Comparison of ENCODE assay signal across 8 cellular contexts in the genomic region with DNA sequence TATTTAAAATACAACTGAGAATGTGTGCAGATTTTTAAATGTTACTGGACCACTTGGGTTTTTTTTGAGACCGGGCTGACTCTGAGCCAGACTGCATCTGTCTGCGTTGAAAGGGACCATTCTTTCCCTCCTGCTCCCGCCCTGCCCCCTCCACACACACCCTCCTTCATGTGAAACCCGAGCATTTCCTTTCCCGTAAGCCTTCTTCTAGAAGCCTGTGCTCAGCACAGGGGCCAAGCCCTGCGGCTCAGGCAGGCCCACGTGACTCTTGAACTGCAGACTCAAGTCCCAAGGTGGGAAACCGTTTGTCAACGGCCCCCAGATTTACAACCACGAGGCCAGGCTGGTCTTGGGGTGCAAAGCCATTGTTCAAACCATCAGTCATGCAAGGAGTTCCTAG.
DNase-seq lines count a peak whose midpoint lies in the region; ATAC-seq, FAIRE-seq and TF ChIP-seq lines count a peak whose summit lies in the region.

No MANE protein-coding gene starts in this region.

- TF ChIP-seq CTCF in kidney (IDR thresholded peaks at IDR 0.05; ENCODE audit: borderline replicate concordance, extremely low read depth, insufficient read depth): no peak

- H3K4me1 ChIP-seq in kidney (ENCODE audit: control insufficient read depth in 1 of 2, insufficient read depth in 1 of 2, low read depth in 1 of 2, low read length in 2 of 2): no peaks in the 10 kb centered on the region

- no peak overlapping the region for H3K4me3 ChIP-seq in kidney (ENCODE audit: low read length in 2 of 2)

- H3K27ac ChIP-seq in kidney (ENCODE audit: low read depth in 2 of 2, low read length in 2 of 2): no peak overlapping the region

- no peaks in the 10 kb centered on the region for H3K36me3 ChIP-seq in kidney (ENCODE audit: control insufficient read depth in 1 of 2, insufficient read depth in 2 of 2, low read length in 2 of 2)

- H3K9ac ChIP-seq in kidney (ENCODE audit: low read length in 2 of 2): no peak overlapping the region

- H3K9me3 ChIP-seq in kidney (ENCODE audit: control insufficient read depth in 1 of 2, low read length in 2 of 2): no peaks in the 10 kb centered on the region

- intact Hi-C loops in kidney (cut with DNase I): no loop called here

- no peak for FAIRE-seq in kidney (lab: Jason Lieb, UNC)

- DNase-seq in EH (ENCODE audit: low read depth): peak; percentile 68
- DNase-seq in KG1 (lab: John Stamatoyannopoulos, UW): peak; percentile 5
- peak; percentile 64 for DNase-seq in astrocyte of the hippocampus (ENCODE audit: low read depth, low spot score)
- peak; percentile 80 for DNase-seq in kidney
- DNase-seq in stimulated activated CD8-positive, alpha-beta memory T cell treated with anti-CD3 and anti-CD28 coated beads, Interleukin-4, amount 100 ng/mL, for 48 hours: peak; percentile 43
- no peak for DNase-seq in dermis blood vessel endothelial cell
- no peak for DNase-seq in LoVo (ENCODE audit: low spot score)

- ATAC-seq in HG03460 (IDR thresholded peaks at IDR 0.05; ENCODE audit: unreplicated experiment): no peak

Comparison
In these comparisons a context has a peak if more than half of its experiments do, and no peak if none do; other contexts are left out.
1. DNase-seq: peak in EH (single experiment), KG1 (single experiment), astrocyte of the hippocampus (single experiment), kidney (single experiment) and stimulated activated CD8-positive, alpha-beta memory T cell treated with anti-CD3 and anti-CD28 coated beads, Interleukin-4, amount 100 ng/mL, for 48 hours (single experiment); none in dermis blood vessel endothelial cell (single experiment) and LoVo (single experiment).